ENCODE assay signal across 8 cellular contexts in genomic region chr9:112925058-112925641, GRCh38. TPM values are rescaled to one million over a fixed set of nuclear protein-coding genes. Genes with fewer than 3 reads are reported as not detected.
DNase-seq lines count a peak whose midpoint lies in the region; ATAC-seq and TF ChIP-seq lines count a peak whose summit lies in the region.

No MANE protein-coding gene starts in this region.

- H3K27ac ChIP-seq in parathyroid adenoma: no peak overlapping the region

- POLR2A ChIA-PET in activated CD4-positive, alpha-beta T cell treated with anti-CD3 and anti-CD28 coated beads, Interleukin-2, amount 10 ng/mL, durations not matched to agents 7 days and 5 days (lab: Charles Lee): no interaction called here

- H3K27me3 ChIP-seq in HAP-1 (ENCODE audit: low read depth) (no peaks in the 10 kb centered on the region; the same call in 1 of the 2 replicates), parathyroid adenoma (ENCODE audit: control insufficient read depth, insufficient read depth, low read length) (no peaks in the 10 kb centered on the region)

- no peak overlapping the region for H2AFZ ChIP-seq in parathyroid adenoma

- CTCF ChIA-PET in activated CD4-positive, alpha-beta T cell treated with anti-CD3 and anti-CD28 coated beads, Interleukin-2, amount 10 ng/mL, durations not matched to agents 7 days and 5 days (lab: Charles Lee): no interaction called here

- H3K4me1 ChIP-seq in HAP-1 (no peaks in the 10 kb centered on the region), parathyroid adenoma (no peaks in the 10 kb centered on the region)

- H3K36me3 Mint-ChIP-seq in activated CD4-positive, alpha-beta T cell treated with anti-CD3 and anti-CD28 coated beads, Interleukin-2, amount 10 ng/mL, durations not matched to agents 7 days and 5 days (ENCODE audit: low read depth): no peaks in the 10 kb centered on the region

- no peaks in the 10 kb centered on the region for H3K9me3 Mint-ChIP-seq in activated CD4-positive, alpha-beta T cell treated with anti-CD3 and anti-CD28 coated beads, Interleukin-2, amount 10 ng/mL, durations not matched to agents 7 days and 5 days

- H3K9me3 ChIP-seq in HAP-1 (no peaks in the 10 kb centered on the region), parathyroid adenoma (ENCODE audit: control insufficient read depth, low read length) (no peaks in the 10 kb centered on the region)

- no peak overlapping the region for H3K4me2 ChIP-seq in parathyroid adenoma (ENCODE audit: low read length)

- no peaks in the 10 kb centered on the region for H3K79me2 ChIP-seq in parathyroid adenoma

- H3K4me3 ChIP-seq in HAP-1 (no peak overlapping the region), choroid plexus epithelial cell (ENCODE audit: low read depth, low read length) (no peak overlapping the region), parathyroid adenoma (ENCODE audit: low read depth, low read length) (no peak overlapping the region)

- no peaks in the 10 kb centered on the region for H3K36me3 ChIP-seq in HAP-1 (replicated peaks)
- H3K36me3 ChIP-seq in parathyroid adenoma (ENCODE audit: control insufficient read depth, insufficient read depth, low read length): no peaks in the 10 kb centered on the region

- no peak overlapping the region for H3K9ac ChIP-seq in parathyroid adenoma

- H3K27me3 Mint-ChIP-seq in activated CD4-positive, alpha-beta T cell treated with anti-CD3 and anti-CD28 coated beads, Interleukin-2, amount 10 ng/mL, durations not matched to agents 7 days and 5 days: peaks cover 22% of the 10 kb centered on the region

- H3K27ac Mint-ChIP-seq in activated CD4-positive, alpha-beta T cell treated with anti-CD3 and anti-CD28 coated beads, Interleukin-2, amount 10 ng/mL, durations not matched to agents 7 days and 5 days: no peak overlapping the region

- ATAC-seq in GM18861 (IDR thresholded peaks at IDR 0.05; ENCODE audit: unreplicated experiment): no peak

- DNase-seq in COLO829 (ENCODE audit: low spot score) (peak; percentile 51), HAP-1 (ENCODE audit: low spot score in 2 of 2) (peak; percentile 27 to 49), NCI-H82 (lab: John Stamatoyannopoulos, UW) (peak; percentile 80), choroid plexus epithelial cell (ENCODE audit: low read depth) (peak; percentile 49), NCI-H446 (lab: John Stamatoyannopoulos, UW) (no peak)
- no peak for DNase-seq in activated CD4-positive, alpha-beta T cell treated with anti-CD3 and anti-CD28 coated beads, Interleukin-2, amount 10 ng/mL, durations not matched to agents 7 days and 5 days

- H3K4me1 Mint-ChIP-seq in activated CD4-positive, alpha-beta T cell treated with anti-CD3 and anti-CD28 coated beads, Interleukin-2, amount 10 ng/mL, durations not matched to agents 7 days and 5 days: no peaks in the 10 kb centered on the region

- in situ Hi-C loops in HAP-1 (cut with MboI; ENCODE audit: low sequenced_read_pairs): no loop called here

- TF ChIP-seq CTCF in choroid plexus epithelial cell (conservative IDR thresholded peaks at IDR 0.05; ENCODE audit: low read depth, low read length) (peak; percentile 52), parathyroid adenoma (IDR thresholded peaks at IDR 0.05) (peak; percentile 20)

- H3K4me3 Mint-ChIP-seq in activated CD4-positive, alpha-beta T cell treated with anti-CD3 and anti-CD28 coated beads, Interleukin-2, amount 10 ng/mL, durations not matched to agents 7 days and 5 days: no peak overlapping the region

RNA-seq across cellular contexts. Expression of gene SLC46A2, which starts 34.5 kb away (rescaled TPM):
- total RNA-seq in activated CD4-positive, alpha-beta T cell treated with anti-CD3 and anti-CD28 coated beads, Interleukin-2, amount 10 ng/mL, durations not matched to agents 7 days and 5 days: not detected

Comparison
In these comparisons a context has a peak if more than half of its experiments do, and no peak if none do; other contexts are left out.
1. DNase-seq: peak in COLO829 (single experiment), HAP-1 (2 of 2), NCI-H82 (single experiment) and choroid plexus epithelial cell (single experiment); none in activated CD4-positive, alpha-beta T cell treated with anti-CD3 and anti-CD28 coated beads, Interleukin-2, amount 10 ng/mL, durations not matched to agents 7 days and 5 days (single experiment) and NCI-H446 (0 of 2).